Comparison of ENCODE assay signal across 8 cellular contexts in genomic region chr1:100352267-100353072, GRCh38. TPM values are rescaled to one million over a fixed set of nuclear protein-coding genes. Genes with fewer than 3 reads are reported as not detected.
A peak's percentile ranks its signal among the peaks of the same experiment; 100 is the strongest.
DNase-seq lines count a peak whose midpoint lies in the region; ATAC-seq and TF ChIP-seq lines count a peak whose summit lies in the region.

Gene CDC14A, plus strand, starts transcription at chr1:100352506. Its CDS starts 449 bp downstream, at chr1:100352955.

- DNase-seq in GM19240 (ENCODE audit: insufficient read length, low spot score), result peak; percentile 43
- peak; percentile 88 to 95 for DNase-seq in NCI-H526 (lab: John Stamatoyannopoulos, UW)
- DNase-seq in activated CD4-positive, alpha-beta T cell treated with anti-CD3 and anti-CD28 coated beads, Interleukin-2, amount 10 ng/mL, durations not matched to agents 7 days and 5 days, result peak; percentile 91
- peak; percentile 93 for DNase-seq in dedifferentiated amniotic fluid mesenchymal stem cell (ENCODE audit: extremely low spot score)
- peak; percentile 95 to 96 for DNase-seq in left lung
- DNase-seq in stimulated activated CD4-positive, alpha-beta T cell treated with anti-CD3 and anti-CD28 coated beads, Interleukin-2, amount 100 ng/mL, for 48 hours, result peak; percentile 74 to 77

- H3K4me2 ChIP-seq in BLaER1, result peak within 1 kb of the TSS; percentile 91

- ATAC-seq in HG03460 (IDR thresholded peaks at IDR 0.05; ENCODE audit: unreplicated experiment) (peak; percentile 60), left lung (peak; percentile 86)

- peak within 1 kb of the TSS; percentile 100 for H3K4me3 ChIP-seq in BLaER1
- peak within 1 kb of the TSS; percentile 66 to 94 for H3K4me3 ChIP-seq in left lung

- peak within 1 kb of the TSS; percentile 97 for H3K27ac Mint-ChIP-seq in activated CD4-positive, alpha-beta T cell treated with anti-CD3 and anti-CD28 coated beads, Interleukin-2, amount 10 ng/mL, durations not matched to agents 7 days and 5 days

- peaks cover 15% of the 10 kb centered on the region for H4K20me1 ChIP-seq in BLaER1

- H3K27me3 ChIP-seq in BLaER1, result no peaks in the 10 kb centered on the region
- H3K27me3 ChIP-seq in left lung, result no peaks in the 10 kb centered on the region

- no peak for TF ChIP-seq CTCF in left lung (IDR thresholded peaks at IDR 0.05)

- peaks cover 42% of the 10 kb centered on the region for H3K4me1 Mint-ChIP-seq in activated CD4-positive, alpha-beta T cell treated with anti-CD3 and anti-CD28 coated beads, Interleukin-2, amount 10 ng/mL, durations not matched to agents 7 days and 5 days

- H3K27ac ChIP-seq in BLaER1 (peak within 1 kb of the TSS; percentile 91), left lung (peak within 1 kb of the TSS; percentile 93)

- H3K4me1 ChIP-seq in BLaER1 (peaks cover 46% of the 10 kb centered on the region), left lung (peaks cover 7 to 41% of the 10 kb centered on the region in 2 donors)

- POLR2A ChIA-PET in activated CD4-positive, alpha-beta T cell treated with anti-CD3 and anti-CD28 coated beads, Interleukin-2, amount 10 ng/mL, durations not matched to agents 7 days and 5 days (lab: Charles Lee), result interaction anchor here (1.1 kb wide), 2 partner anchors 88 to 89 kb away, joined by 4 to 18 read pairs; no protein-coding TSS in a partner anchor

- H3K27me3 Mint-ChIP-seq in activated CD4-positive, alpha-beta T cell treated with anti-CD3 and anti-CD28 coated beads, Interleukin-2, amount 10 ng/mL, durations not matched to agents 7 days and 5 days, result no peaks in the 10 kb centered on the region

- H3K9ac ChIP-seq in BLaER1, result peak within 1 kb of the TSS; percentile 90

- intact Hi-C loops in left lung (cut with DNase I), result loop anchor here in 1 of 2 donors (10.0 kb wide), 1 partner anchor 102 kb away; no protein-coding TSS in a partner anchor

- H3K9me3 Mint-ChIP-seq in activated CD4-positive, alpha-beta T cell treated with anti-CD3 and anti-CD28 coated beads, Interleukin-2, amount 10 ng/mL, durations not matched to agents 7 days and 5 days, result no peaks in the 10 kb centered on the region

- H3K9me3 ChIP-seq in BLaER1 (no peaks in the 10 kb centered on the region), left lung (no peaks in the 10 kb centered on the region)

- CTCF ChIA-PET in activated CD4-positive, alpha-beta T cell treated with anti-CD3 and anti-CD28 coated beads, Interleukin-2, amount 10 ng/mL, durations not matched to agents 7 days and 5 days (lab: Charles Lee), result interaction anchor here (0.6 to 3.5 kb wide), 11 partner anchors 9 to 110 kb away, joined by 3 to 11 read pairs (median 3); partner anchors contain the start of gene RTCA

- H3K36me3 ChIP-seq in BLaER1 (peaks cover 13% of the 10 kb centered on the region; the same call in 1 of the 2 replicates), left lung (no peaks in the 10 kb centered on the region)

- peak within 1 kb of the TSS; percentile 91 for H3K4me3 Mint-ChIP-seq in activated CD4-positive, alpha-beta T cell treated with anti-CD3 and anti-CD28 coated beads, Interleukin-2, amount 10 ng/mL, durations not matched to agents 7 days and 5 days

- peaks cover 41% of the 10 kb centered on the region for H3K36me3 Mint-ChIP-seq in activated CD4-positive, alpha-beta T cell treated with anti-CD3 and anti-CD28 coated beads, Interleukin-2, amount 10 ng/mL, durations not matched to agents 7 days and 5 days (ENCODE audit: low read depth)

RNA-seq across cellular contexts. Expression of gene CDC14A, which starts in this region (rescaled TPM):
- 10 to 100 TPM; 39.9 to 43.3 TPM for total RNA-seq in activated CD4-positive, alpha-beta T cell treated with anti-CD3 and anti-CD28 coated beads, Interleukin-2, amount 10 ng/mL, durations not matched to agents 7 days and 5 days
- total RNA-seq in left lung, result 10 to 100 TPM in 1 of 2 donors, 1 to 10 TPM in 1; 8.9 to 13.9 TPM

Comparison
In these comparisons a context has a peak if more than half of its experiments do, and no peak if none do; other contexts are left out.
1. Peak in every context shown above with its lines: DNase-seq, ATAC-seq, H3K4me3 ChIP-seq and H3K27ac ChIP-seq.
2. DNase-seq: peak in every context shown above with its lines; median percentile 96 in left lung; 93 in dedifferentiated amniotic fluid mesenchymal stem cell; 92 in NCI-H526; 91 in activated CD4-positive, alpha-beta T cell treated with anti-CD3 and anti-CD28 coated beads, Interleukin-2, amount 10 ng/mL, durations not matched to agents 7 days and 5 days; 76 in stimulated activated CD4-positive, alpha-beta T cell treated with anti-CD3 and anti-CD28 coated beads, Interleukin-2, amount 100 ng/mL, for 48 hours; 43 in GM19240.